8 cellular contexts compared by ENCODE assay signal in genomic region chr6:157054531-157054979, GRCh38.
DNase-seq lines count a peak whose midpoint lies in the region; ATAC-seq and TF ChIP-seq lines count a peak whose summit lies in the region.

No MANE protein-coding gene starts in this region.

- peak overlapping the region; percentile 65 for H3K27ac ChIP-seq in neutrophil

- H3K4me1 Mint-ChIP-seq in activated CD4-positive, alpha-beta memory T cell treated with anti-CD3 and anti-CD28 coated beads for 36 hours (ENCODE audit: low read depth): peaks cover 39% of the 10 kb centered on the region

- DNase-seq in activated CD4-positive, alpha-beta memory T cell treated with anti-CD3 and anti-CD28 coated beads for 36 hours: peak; percentile 59
- DNase-seq in posterior cingulate gyrus (no peak), H4 (ENCODE audit: low spot score) (no peak), iPS-NIHi7 (ENCODE audit: extremely low spot score) (no peak)

- TF ChIP-seq CTCF in neutrophil (IDR thresholded peaks at IDR 0.05): no peak

- no peaks in the 10 kb centered on the region for H3K9me3 ChIP-seq in neutrophil

- no peaks in the 10 kb centered on the region for H3K27me3 Mint-ChIP-seq in activated CD4-positive, alpha-beta memory T cell treated with anti-CD3 and anti-CD28 coated beads for 36 hours

- intact Hi-C loops in activated CD4-positive, alpha-beta memory T cell treated with anti-CD3 and anti-CD28 coated beads for 36 hours (cut with micrococcal nuclease): loop anchor here (1.0 to 2.0 kb wide), 2 partner anchors 20 to 32 kb away; no protein-coding TSS in a partner anchor
- intact Hi-C loops in posterior cingulate gyrus (cut with DNase I): no loop called here

- H3K36me3 Mint-ChIP-seq in activated CD4-positive, alpha-beta memory T cell treated with anti-CD3 and anti-CD28 coated beads for 36 hours: peaks cover 3% of the 10 kb centered on the region

- H3K4me3 Mint-ChIP-seq in activated CD4-positive, alpha-beta memory T cell treated with anti-CD3 and anti-CD28 coated beads for 36 hours: no peak overlapping the region

- POLR2A ChIA-PET in activated CD4-positive, alpha-beta memory T cell treated with anti-CD3 and anti-CD28 coated beads for 36 hours (lab: Charles Lee): interaction anchor here (0.6 to 3.6 kb wide), 5 partner anchors 12 to 53 kb away, joined by 3 to 20 read pairs (median 7); no protein-coding TSS in a partner anchor

- H3K4me3 ChIP-seq in neutrophil (ENCODE audit: low read depth in 1 of 2, low read length in 1 of 2): no peak overlapping the region

- CTCF ChIA-PET in activated CD4-positive, alpha-beta memory T cell treated with anti-CD3 and anti-CD28 coated beads for 36 hours (lab: Charles Lee): interaction anchor here (0.5 to 2.3 kb wide), 10 partner anchors 8 to 245 kb away, joined by 3 to 15 read pairs (median 3); no protein-coding TSS in a partner anchor

- ATAC-seq in GM18870 (IDR thresholded peaks at IDR 0.05; ENCODE audit: unreplicated experiment) (peak; percentile 75), HG03342 (IDR thresholded peaks at IDR 0.05; ENCODE audit: unreplicated experiment) (peak; percentile 81), HG03439 (IDR thresholded peaks at IDR 0.05; ENCODE audit: unreplicated experiment) (no peak)

- H3K27me3 ChIP-seq in neutrophil: no peaks in the 10 kb centered on the region

- peaks cover 18 to 21% of the 10 kb centered on the region in 2 experiments for H3K4me1 ChIP-seq in neutrophil (ENCODE audit: control insufficient read depth in 1 of 2, insufficient read depth in 1 of 2, low read depth in 1 of 2, low read length in 1 of 2)

- H3K27ac Mint-ChIP-seq in activated CD4-positive, alpha-beta memory T cell treated with anti-CD3 and anti-CD28 coated beads for 36 hours: peak overlapping the region; percentile 91

- peaks cover 6% of the 10 kb centered on the region for H3K9me3 Mint-ChIP-seq in activated CD4-positive, alpha-beta memory T cell treated with anti-CD3 and anti-CD28 coated beads for 36 hours

- H3K36me3 ChIP-seq in neutrophil: no peaks in the 10 kb centered on the region
